Comparison of ENCODE assay signal across 6 cellular contexts in genomic region chr11:1115292-1115691, GRCh38. TPM values are rescaled to one million over a fixed set of nuclear protein-coding genes. Genes with fewer than 3 reads are reported as not detected.
"Had no signal": no experiment of that assay in that cellular context is flagged by ENCODE, and none has a peak within 500 bp of the region (broad histone marks: within the 10 kb centered on the region; RNA-seq: fewer than 3 reads in every experiment).

No MANE protein-coding gene starts in this region.

RNA-seq across cellular contexts. Expression of gene MUC2, which starts 40.6 kb away (rescaled TPM):
- total RNA-seq: HepG2, HT1080, IMR-90, NCI-H460, SK-MEL-5 had no signal
- polyA plus RNA-seq: HepG2, IMR-90, SK-N-SH had no signal

RNA-seq across cellular contexts. Expression of gene MUC5AC, which starts 42.5 kb away (rescaled TPM):
- total RNA-seq: HepG2, HT1080, IMR-90, NCI-H460, SK-MEL-5 had no signal
- polyA plus RNA-seq: SK-N-SH had no signal
